8 cellular contexts compared by ENCODE assay signal in the genomic region with DNA sequence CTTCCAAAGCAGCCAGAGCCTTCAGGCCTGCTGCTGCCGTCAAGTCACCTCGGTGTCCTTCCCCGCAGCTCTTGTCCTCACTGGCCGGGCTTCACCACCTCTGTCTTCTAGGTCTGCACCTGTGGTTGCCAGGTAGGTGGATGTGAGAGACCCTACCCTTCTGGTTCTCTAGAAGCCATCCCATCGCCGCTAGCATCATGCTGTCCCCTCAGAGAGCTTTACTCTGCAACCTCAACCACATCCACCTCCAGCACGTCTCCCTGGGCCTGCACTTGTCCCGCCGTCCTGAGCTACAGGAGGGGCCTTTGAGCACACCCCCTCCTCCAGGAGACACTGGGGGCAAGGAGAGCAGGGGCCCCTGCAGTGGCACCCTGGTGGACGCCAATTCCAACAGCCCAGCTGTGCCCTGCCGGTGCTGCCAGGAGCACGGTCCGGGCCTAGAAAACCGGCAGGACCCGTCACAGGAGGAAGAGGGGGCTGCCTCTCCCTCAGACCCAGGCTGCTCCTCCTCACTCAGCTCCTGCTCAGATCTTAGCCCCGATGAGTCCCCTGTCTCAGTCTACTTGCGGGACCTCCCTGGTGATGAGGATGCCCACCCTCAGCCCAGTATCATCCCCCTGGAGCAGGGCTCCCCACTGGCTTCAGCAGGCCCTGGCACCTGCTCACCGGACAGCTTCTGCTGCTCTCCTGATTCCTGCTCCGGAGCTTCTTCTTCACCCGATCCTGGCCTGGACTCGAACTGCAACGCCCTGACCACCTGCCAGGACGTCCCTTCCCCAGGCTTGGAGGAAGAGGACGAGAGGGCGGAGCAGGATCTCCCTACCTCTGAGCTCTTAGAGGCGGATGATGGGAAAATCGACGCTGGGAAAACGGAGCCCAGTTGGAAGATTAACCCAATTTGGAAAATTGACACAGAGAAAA. TPM values are rescaled to one million over a fixed set of nuclear protein-coding genes. Genes with fewer than 3 reads are reported as not detected.
DNase-seq lines count a peak whose midpoint lies in the region; FAIRE-seq and TF ChIP-seq lines count a peak whose summit lies in the region.

No MANE protein-coding gene starts in this region.

- no peak overlapping the region for H3K56ac ChIP-seq in H1 (replicated peaks; ENCODE audit: insufficient read length, low read depth, low read length)

- H2BK15ac ChIP-seq in H1 (ENCODE audit: low read length): 0 out of 2 replicates have a peak overlapping the region, but pooled peaks have one; percentile 29

- H3K27me3 ChIP-seq in H1 (replicated peaks in 1 of 4; ENCODE audit: control insufficient read depth in 3 of 4, extremely low read depth in 1 of 4, insufficient read depth in 3 of 4, low read length in 3 of 4) (peaks cover 0 to 5% (median 3%) of the 10 kb centered on the region in 4 experiments; a peak in 4 of 7 replicates), neuron (ENCODE audit: insufficient read depth, low read length) (no peaks in the 10 kb centered on the region)

- peak overlapping the region; percentile 35; the same call in 1 of the 2 replicates for H2BK5ac ChIP-seq in H1 (ENCODE audit: low read depth, low read length)

- peaks cover 2 to 7% (median 2%) of the 10 kb centered on the region in 3 donors for H3K27me3 Mint-ChIP-seq in CD14-positive monocyte (ENCODE audit: low read depth in 3 of 3)

- H3K9me3 ChIP-seq in OCI-LY7 (ENCODE audit: low read length) (no peaks in the 10 kb centered on the region), H1 (ENCODE audit: insufficient read depth in 2 of 2, low read depth in 1 of 2, low read length in 1 of 2) (no peaks in the 10 kb centered on the region), neuron (ENCODE audit: low read length) (no peaks in the 10 kb centered on the region)

- H3K79me2 ChIP-seq in OCI-LY7 (ENCODE audit: insufficient read depth, low read depth, low read length) (no peaks in the 10 kb centered on the region), H1 (ENCODE audit: control insufficient read depth in 1 of 2, insufficient read depth in 2 of 2, low read length in 2 of 2) (peaks cover 0 to 4% of the 10 kb centered on the region in 2 experiments; a peak in 1 of 4 replicates)

- FAIRE-seq in H1 (lab: Jason Lieb, UNC): no peak
- no peak for FAIRE-seq in GM12892 (lab: Jason Lieb, UNC)

- H3K27ac ChIP-seq in OCI-LY7 (ENCODE audit: low read depth, low read length, poor library complexity, severe bottlenecking) (no peak overlapping the region), H1 (ENCODE audit: low read depth, low read length) (no peak overlapping the region)

- H4K20me1 ChIP-seq in OCI-LY7 (ENCODE audit: insufficient read depth, low read length) (no peaks in the 10 kb centered on the region; the same call in 1 of the 2 replicates), H1 (replicated peaks in 1 of 2; ENCODE audit: control insufficient read depth in 1 of 2, insufficient read depth in 2 of 2, low read length in 2 of 2) (peaks cover 8 to 20% of the 10 kb centered on the region in 2 experiments)

- H4K8ac ChIP-seq in H1 (ENCODE audit: extremely low read depth, insufficient read depth, low read length): peak overlapping the region; percentile 22; the same call in 1 of the 2 replicates

- no peak for TF ChIP-seq EP300 in H1 (IDR thresholded peaks at IDR 0.05; ENCODE audit: borderline replicate concordance in 1 of 2, low read depth in 2 of 2, low read length in 2 of 2)

- POLR2A ChIA-PET in OCI-LY7 (lab: Charles Lee) (interaction anchor here (0.5 to 1.0 kb wide), 3 partner anchors 45 to 279 kb away, joined by 3 to 5 read pairs (median 4); a partner anchor contains a TSS), H1 (lab: Charles Lee; ENCODE audit: partially characterized antibody) (interaction anchor here (0.6 to 4.0 kb wide), 22 partner anchors 9 to 148 kb away, joined by 3 to 21 read pairs (median 4); a partner anchor contains a TSS)

- H3K27ac Mint-ChIP-seq in CD14-positive monocyte: peak overlapping the region in 2 of 7 donors; percentile 18 to 48

- no peak overlapping the region; the same call in 1 of the 2 replicates for H2AK5ac ChIP-seq in H1 (ENCODE audit: low read depth, low read length)

- no peaks in the 10 kb centered on the region for H3K9me2 ChIP-seq in OCI-LY7 (ENCODE audit: insufficient read depth, low read length)

- peaks cover 19 to 21% of the 10 kb centered on the region in 2 donors for H3K36me3 Mint-ChIP-seq in CD14-positive monocyte

- no peak overlapping the region for H4K91ac ChIP-seq in H1 (replicated peaks; ENCODE audit: insufficient read length, low read length)

- no peak for TF ChIP-seq RAD21 in H1 (IDR thresholded peaks at IDR 0.05 in 1 of 2, conservative IDR thresholded peaks at IDR 0.05 in 1 of 2; ENCODE audit: low read depth in 2 of 2, low read length in 2 of 2)

- H3K18ac ChIP-seq in H1 (ENCODE audit: extremely low read depth, low read length): no peak overlapping the region; the same call in 1 of the 2 replicates

- H4K5ac ChIP-seq in H1 (ENCODE audit: insufficient read length, low read depth, low read length): no peak overlapping the region

- 50% methylated on average over 29 of the region's 29 CpGs; no CpG with 5 or more reads in 1 of the 2 experiments for WGBS in H1 (ENCODE audit: extremely low coverage in 1 of 2, insufficient coverage in 1 of 2, insufficient read length in 1 of 2, insufficient replicate concordance in 2 of 2, low coverage in 1 of 2, low lambda C conversion rate in 2 of 2, missing lambda C conversion rate in 1 of 2), 2 experiments

- H3K36me3 ChIP-seq in OCI-LY7 (ENCODE audit: insufficient read depth, low read length) (peaks cover 45% of the 10 kb centered on the region), H1 (ENCODE audit: control insufficient read depth in 2 of 4, insufficient read depth in 4 of 4, low read length in 3 of 4) (peaks cover 4 to 28% (median 16%) of the 10 kb centered on the region in 4 experiments; a peak in 6 of 8 replicates), neuron (ENCODE audit: insufficient read depth, low read length) (peaks cover 47% of the 10 kb centered on the region)

- H3K4me1 ChIP-seq in OCI-LY7 (ENCODE audit: insufficient read depth, low read length, poor library complexity, severe bottlenecking) (peaks cover 27% of the 10 kb centered on the region), H1 (replicated peaks in 1 of 4; ENCODE audit: control insufficient read depth in 3 of 4, insufficient read depth in 4 of 4, low read length in 3 of 4) (peaks cover 8 to 26% (median 14%) of the 10 kb centered on the region in 4 experiments; a peak in 6 of 7 replicates), neuron (ENCODE audit: insufficient read depth, low read length) (peaks cover 26% of the 10 kb centered on the region)

- H3K23ac ChIP-seq in H1 (ENCODE audit: insufficient read length): no peak overlapping the region

- H3K4me1 Mint-ChIP-seq in CD14-positive monocyte: peaks cover 51% of the 10 kb centered on the region

- H2AFZ ChIP-seq in OCI-LY7 (ENCODE audit: low read length) (no peak overlapping the region), H1 (ENCODE audit: low read length) (no peak overlapping the region), neuron (ENCODE audit: low read depth, low read length) (no peak overlapping the region)

- intact Hi-C loops in CD14-positive monocyte (cut with micrococcal nuclease) (loop anchor here (2.0 to 5.0 kb wide), 5 partner anchors 13 to 71 kb away; a partner anchor contains a TSS), OCI-LY7 (cut with micrococcal nuclease; ENCODE audit: unreplicated experiment) (loop anchor here (5.0 kb wide), 1 partner anchor 145 kb away; no protein-coding TSS in a partner anchor)

- H3K4me3 ChIP-seq in OCI-LY7 (ENCODE audit: low read depth, low read length, poor library complexity, severe bottlenecking): peak overlapping the region; percentile 78
- H3K4me3 ChIP-seq in H1 (ENCODE audit: extremely low read depth in 1 of 4, insufficient read depth in 2 of 4, low read depth in 3 of 4, low read length in 4 of 4): peak overlapping the region; percentile 65 to 94 (median 84); a peak in 7 of 8 replicates
- H3K4me3 ChIP-seq in neuron (ENCODE audit: low read length): peak overlapping the region; percentile 72

- H3K4me3 Mint-ChIP-seq in CD14-positive monocyte: peak overlapping the region; percentile 74 to 87

- H2BK12ac ChIP-seq in H1 (ENCODE audit: low read depth, low read length): no peak overlapping the region

- BruUV-seq in OCI-LY7 (replicated peaks; lab: Mats Ljungman, UMichigan): no TSS peak

- peaks cover 16% of the 10 kb centered on the region; the same call in 1 of the 2 replicates for H3K23me2 ChIP-seq in H1 (ENCODE audit: low read depth, low read length)

- H3K4ac ChIP-seq in H1 (replicated peaks; ENCODE audit: insufficient read length, low read depth, low read length): peak overlapping the region; percentile 44

- CTCF ChIA-PET in OCI-LY7 (lab: Charles Lee; ENCODE audit: unreplicated experiment): no interaction called here
- CTCF ChIA-PET in H1 (lab: Charles Lee; ENCODE audit: partially characterized antibody): interaction anchor here (0.6 to 15.0 kb wide), 16 partner anchors 15 to 282 kb away, joined by 3 to 227 read pairs (median 5); a partner anchor contains a TSS

- H3K79me1 ChIP-seq in H1 (ENCODE audit: low read depth, low read length): peaks cover 4% of the 10 kb centered on the region

- H3K4me2 ChIP-seq in OCI-LY7 (ENCODE audit: low read length): peak overlapping the region; percentile 96
- peak overlapping the region; percentile 73 to 97 for H3K4me2 ChIP-seq in H1 (ENCODE audit: insufficient read depth in 1 of 2, low read depth in 2 of 2, low read length in 2 of 2)

- TF ChIP-seq CTCF in CD14-positive monocyte (IDR thresholded peaks at IDR 0.05) (no peak), OCI-LY7 (conservative IDR thresholded peaks at IDR 0.05; ENCODE audit: low read length) (no peak), H1 (IDR thresholded peaks at IDR 0.05; ENCODE audit: control extremely low read depth in 1 of 3, insufficient read depth in 1 of 3, low read depth in 1 of 3, low read length in 3 of 3) (no peak)

- TF ChIP-seq POLR2A in H1 (IDR thresholded peaks at IDR 0.05; ENCODE audit: control extremely low read depth in 1 of 2, low read depth in 2 of 2, low read length in 2 of 2): no peak
- TF ChIP-seq POLR2A in GM12892 (IDR thresholded peaks at IDR 0.05; ENCODE audit: low read depth, low read length): no peak

- no peak overlapping the region for H2BK20ac ChIP-seq in H1 (ENCODE audit: low read length)

- no peak overlapping the region for H2BK120ac ChIP-seq in H1 (replicated peaks; ENCODE audit: low read depth, low read length)

- H3K9me3 Mint-ChIP-seq in CD14-positive monocyte: no peaks in the 10 kb centered on the region

- H3K14ac ChIP-seq in H1 (ENCODE audit: insufficient read length): no peak overlapping the region

- no peak overlapping the region for H3K9ac ChIP-seq in H1 (replicated peaks in 1 of 4; ENCODE audit: extremely low read depth in 1 of 4, low read depth in 3 of 4, low read length in 3 of 4)

- no peak for DNase-seq in CD14-positive monocyte (ENCODE audit: low spot score)
- DNase-seq in OCI-LY7 (ENCODE audit: low spot score): no peak
- peak in 1 of 2 experiments; percentile 55 for DNase-seq in H1 (ENCODE audit: low read depth in 1 of 2, low spot score in 2 of 2)
- DNase-seq in NCI-H1092 treated with DMSO at 0.1 percent for 48 hours (lab: John Stamatoyannopoulos, UW): no peak
- DNase-seq in NOMO-1 treated with dmso at 0.1 percent for 144 hours (lab: John Stamatoyannopoulos, UW; ENCODE audit: unreplicated experiment): no peak
- DNase-seq in GM12892 (ENCODE audit: insufficient read length): no peak
- DNase-seq in KG1 (lab: John Stamatoyannopoulos, UW): no peak

RNA-seq across cellular contexts. Expression of a gene that starts 1.1 kb away (rescaled TPM):
- 10 to 100 TPM; 12.7 to 13.5 TPM for polyA plus RNA-seq in CD14-positive monocyte
- total RNA-seq in OCI-LY7 (2014; rRNA removed; shearing (Covaris generic)): 7.1 and 15.1 TPM in 2 replicates
- 20.9 and 25.6 TPM in 2 replicates for total RNA-seq in OCI-LY7 (2022)
- total RNA-seq in H1 (2021; fragmentation: NEBNext Ultra II Directional; extraction: Animal tissue kit (Norgen Biotek cat#: 25700)): 54.6 and 59.8 TPM in 2 replicates
- polyA plus RNA-seq in H1 (2011; rRNA removed): 90.4 and 117 TPM in 2 replicates
- polyA plus RNA-seq in H1 (2011; cell fraction: cytosol; rRNA removed): 60.0 TPM
- 139 TPM for polyA plus RNA-seq in H1 (2011; cell fraction: nucleus; rRNA removed)
- polyA plus RNA-seq in H1 (2012, experiment 1 of 2): 50.4 to 55.5 TPM (median 53.0 TPM) in 4 replicates
- 70.8 TPM for polyA plus RNA-seq in H1 (2012, experiment 2 of 2)
- polyA plus RNA-seq in H1 (2013, experiment 1 of 2): 38.0 TPM
- polyA plus RNA-seq in H1 (2013, experiment 2 of 2): 36.9 TPM
- 26.7 and 34.3 TPM in 2 replicates for polyA minus RNA-seq in H1 (2011; rRNA and poly(A)+ RNA removed)
- 25.6 TPM for polyA minus RNA-seq in H1 (2011; cell fraction: cytosol; rRNA and poly(A)+ RNA removed)
- 27.8 TPM for polyA minus RNA-seq in H1 (2011; cell fraction: nucleus; rRNA and poly(A)+ RNA removed)
- polyA plus RNA-seq in GM12892 (2012; ENCODE audit: missing spikeins): 5.9 TPM

RNA-seq across cellular contexts. Expression of a gene that starts 13.2 kb away (rescaled TPM):
- 100 to 1,000 TPM; 117 to 123 TPM for polyA plus RNA-seq in CD14-positive monocyte
- total RNA-seq in OCI-LY7 (2014; rRNA removed; shearing (Covaris generic)): 254 and 263 TPM in 2 replicates
- total RNA-seq in OCI-LY7 (2022): 492 and 531 TPM in 2 replicates
- total RNA-seq in H1 (2021; fragmentation: NEBNext Ultra II Directional; extraction: Animal tissue kit (Norgen Biotek cat#: 25700)): 368 and 370 TPM in 2 replicates
- polyA plus RNA-seq in H1 (2011; rRNA removed): 234 and 267 TPM in 2 replicates
- polyA plus RNA-seq in H1 (2011; cell fraction: cytosol; rRNA removed): 353 TPM
- polyA plus RNA-seq in H1 (2011; cell fraction: nucleus; rRNA removed): 245 TPM
- polyA plus RNA-seq in H1 (2012, experiment 1 of 2): 352 to 469 TPM (median 417 TPM) in 4 replicates
- 350 TPM for polyA plus RNA-seq in H1 (2012, experiment 2 of 2)
- polyA plus RNA-seq in H1 (2013, experiment 1 of 2): 351 TPM
- 364 TPM for polyA plus RNA-seq in H1 (2013, experiment 2 of 2)
- 183 and 260 TPM in 2 replicates for polyA minus RNA-seq in H1 (2011; rRNA and poly(A)+ RNA removed)
- 103 TPM for polyA minus RNA-seq in H1 (2011; cell fraction: cytosol; rRNA and poly(A)+ RNA removed)
- 97.7 TPM for polyA minus RNA-seq in H1 (2011; cell fraction: nucleus; rRNA and poly(A)+ RNA removed)
- polyA plus RNA-seq in GM12892 (2012; ENCODE audit: missing spikeins): 419 TPM

RNA-seq across cellular contexts. Expression of a gene that starts 20.6 kb away (rescaled TPM):
- polyA plus RNA-seq in CD14-positive monocyte: not detected
- 0.19 TPM in 1 of 2 replicates, not detected in the other for total RNA-seq in OCI-LY7 (2014; rRNA removed; shearing (Covaris generic))
- 0.18 and 0.51 TPM in 2 replicates for total RNA-seq in OCI-LY7 (2022)
- 2.3 and 2.4 TPM in 2 replicates for total RNA-seq in H1 (2021; fragmentation: NEBNext Ultra II Directional; extraction: Animal tissue kit (Norgen Biotek cat#: 25700))
- 7.5 and 9.9 TPM in 2 replicates for polyA plus RNA-seq in H1 (2011; rRNA removed)
- polyA plus RNA-seq in H1 (2011; cell fraction: cytosol; rRNA removed): 7.1 TPM
- polyA plus RNA-seq in H1 (2011; cell fraction: nucleus; rRNA removed): 8.5 TPM
- polyA plus RNA-seq in H1 (2012, experiment 1 of 2): 2.9 to 5.2 TPM (median 4.0 TPM) in 4 replicates
- 4.1 TPM for polyA plus RNA-seq in H1 (2012, experiment 2 of 2)
- polyA plus RNA-seq in H1 (2013, experiment 1 of 2): 0.93 TPM
- 0.96 TPM for polyA plus RNA-seq in H1 (2013, experiment 2 of 2)
- 2.8 and 3.7 TPM in 2 replicates for polyA minus RNA-seq in H1 (2011; rRNA and poly(A)+ RNA removed)
- 1.5 TPM for polyA minus RNA-seq in H1 (2011; cell fraction: cytosol; rRNA and poly(A)+ RNA removed)
- polyA minus RNA-seq in H1 (2011; cell fraction: nucleus; rRNA and poly(A)+ RNA removed): 1.1 TPM
- not detected for polyA plus RNA-seq in GM12892 (2012; ENCODE audit: missing spikeins)

RNA-seq across cellular contexts. Expression of a gene that starts 44.6 kb away (rescaled TPM):
- under 1 TPM in 1 of 2 donors, not detected in 1; 0.15 TPM for polyA plus RNA-seq in CD14-positive monocyte
- total RNA-seq in OCI-LY7 (2014; rRNA removed; shearing (Covaris generic)): 4.9 and 6.7 TPM in 2 replicates
- total RNA-seq in OCI-LY7 (2022): 19.0 and 19.2 TPM in 2 replicates
- total RNA-seq in H1 (2021; fragmentation: NEBNext Ultra II Directional; extraction: Animal tissue kit (Norgen Biotek cat#: 25700)): 5.5 and 6.4 TPM in 2 replicates
- 7.3 and 8.8 TPM in 2 replicates for polyA plus RNA-seq in H1 (2011; rRNA removed)
- 8.3 TPM for polyA plus RNA-seq in H1 (2011; cell fraction: cytosol; rRNA removed)
- polyA plus RNA-seq in H1 (2011; cell fraction: nucleus; rRNA removed): 41.0 TPM
- polyA plus RNA-seq in H1 (2012, experiment 1 of 2): 6.4 to 8.9 TPM (median 6.9 TPM) in 4 replicates
- 3.6 TPM for polyA plus RNA-seq in H1 (2012, experiment 2 of 2)
- polyA plus RNA-seq in H1 (2013, experiment 1 of 2): 4.6 TPM
- 4.7 TPM for polyA plus RNA-seq in H1 (2013, experiment 2 of 2)
- polyA minus RNA-seq in H1 (2011; rRNA and poly(A)+ RNA removed): 4.7 and 8.4 TPM in 2 replicates
- polyA minus RNA-seq in H1 (2011; cell fraction: cytosol; rRNA and poly(A)+ RNA removed): 2.5 TPM
- polyA minus RNA-seq in H1 (2011; cell fraction: nucleus; rRNA and poly(A)+ RNA removed): 7.1 TPM
- polyA plus RNA-seq in GM12892 (2012; ENCODE audit: missing spikeins): 1.1 TPM

RNA-seq across cellular contexts. Expression of a gene that starts 48.5 kb away (rescaled TPM):
- 1 to 10 TPM; 7.3 to 9.6 TPM for polyA plus RNA-seq in CD14-positive monocyte
- 59.8 and 96.7 TPM in 2 replicates for total RNA-seq in OCI-LY7 (2014; rRNA removed; shearing (Covaris generic))
- total RNA-seq in OCI-LY7 (2022): 107 and 121 TPM in 2 replicates
- 58.2 and 62.2 TPM in 2 replicates for total RNA-seq in H1 (2021; fragmentation: NEBNext Ultra II Directional; extraction: Animal tissue kit (Norgen Biotek cat#: 25700))
- polyA plus RNA-seq in H1 (2011; rRNA removed): 76.0 and 98.8 TPM in 2 replicates
- polyA plus RNA-seq in H1 (2011; cell fraction: cytosol; rRNA removed): 73.0 TPM
- 458 TPM for polyA plus RNA-seq in H1 (2011; cell fraction: nucleus; rRNA removed)
- polyA plus RNA-seq in H1 (2012, experiment 1 of 2): 49.9 to 84.8 TPM (median 77.3 TPM) in 4 replicates
- polyA plus RNA-seq in H1 (2012, experiment 2 of 2): 31.5 TPM
- polyA plus RNA-seq in H1 (2013, experiment 1 of 2): 59.7 TPM
- 53.7 TPM for polyA plus RNA-seq in H1 (2013, experiment 2 of 2)
- polyA minus RNA-seq in H1 (2011; rRNA and poly(A)+ RNA removed): 74.1 and 100 TPM in 2 replicates
- polyA minus RNA-seq in H1 (2011; cell fraction: cytosol; rRNA and poly(A)+ RNA removed): 37.4 TPM
- 107 TPM for polyA minus RNA-seq in H1 (2011; cell fraction: nucleus; rRNA and poly(A)+ RNA removed)
- 54.9 TPM for polyA plus RNA-seq in GM12892 (2012; ENCODE audit: missing spikeins)
